ENCODE assay signal across 16 cellular contexts in the genomic region with DNA sequence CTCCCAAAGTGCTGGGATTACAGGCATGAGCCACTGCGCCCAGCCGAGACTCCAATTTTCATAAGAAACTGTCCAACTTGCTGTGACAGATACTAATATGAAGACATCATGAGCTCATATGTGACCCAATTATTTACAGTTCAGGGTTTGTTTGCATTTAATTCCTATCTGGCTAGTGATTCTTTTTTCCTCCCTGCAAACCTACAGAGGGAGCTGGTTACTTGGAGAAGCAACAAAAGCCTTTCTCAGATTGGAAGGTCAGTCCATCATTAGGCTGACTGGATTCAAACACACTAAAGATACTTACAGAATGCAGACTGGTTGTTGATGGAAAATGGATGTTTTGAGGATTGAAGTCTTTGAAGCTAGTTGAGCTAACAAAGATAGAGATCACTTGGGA.
DNase-seq lines count a peak whose midpoint lies in the region; ATAC-seq and TF ChIP-seq lines count a peak whose summit lies in the region.
"Had no signal": no experiment of that assay in that cellular context is flagged by ENCODE, and none has a peak within 500 bp of the region (broad histone marks: within the 10 kb centered on the region; RNA-seq: fewer than 3 reads in every experiment).

No MANE protein-coding gene starts in this region.

- H3K9ac ChIP-seq in OCI-LY1 (ENCODE audit: low read length) (no peak overlapping the region), trophoblast cell (ENCODE audit: low read length) (no peak overlapping the region), GM23248 (no peak overlapping the region)

- H3K27me3 ChIP-seq in OCI-LY1 (ENCODE audit: insufficient read depth, low read length) (no peaks in the 10 kb centered on the region), trophoblast cell (ENCODE audit: insufficient read depth, low read length) (no peaks in the 10 kb centered on the region), GM23248 (replicated peaks; ENCODE audit: insufficient read depth) (no peaks in the 10 kb centered on the region)
- H3K27me3 ChIP-seq: ovary had no signal

- no peak overlapping the region for H3K4me3 Mint-ChIP-seq in activated CD4-positive, alpha-beta memory T cell treated with anti-CD3 and anti-CD28 coated beads for 36 hours
- H3K4me3 Mint-ChIP-seq in activated CD4-positive, alpha-beta memory T cell treated with anti-CD3 and anti-CD28 coated beads, Interleukin-2, amount 10 ng/mL, durations not matched to agents 7 days and 5 days = no peak overlapping the region
- H3K4me3 Mint-ChIP-seq in chondrocyte (ENCODE audit: unreplicated experiment) = no peak overlapping the region
- peak overlapping the region in 1 of 10 donors; percentile 10 for H3K4me3 Mint-ChIP-seq in naive thymus-derived CD8-positive, alpha-beta T cell

- H3K18ac ChIP-seq in trophoblast cell (ENCODE audit: low read length) = no peak overlapping the region

- TF ChIP-seq CTCF in OCI-LY1 (IDR thresholded peaks at IDR 0.05; ENCODE audit: low read length) (no peak), chondrocyte (IDR thresholded peaks at IDR 0.05) (peak; percentile 24)

- H2AK5ac ChIP-seq in trophoblast cell (ENCODE audit: low read length) = no peak overlapping the region

- H3K9me2 ChIP-seq in OCI-LY1 (ENCODE audit: low read depth, low read length) (no peaks in the 10 kb centered on the region), GM23248 (ENCODE audit: insufficient read depth) (no peaks in the 10 kb centered on the region)

- no peak overlapping the region for H4K91ac ChIP-seq in trophoblast cell (ENCODE audit: low read depth, low read length)

- no peak overlapping the region for H3K4me2 ChIP-seq in OCI-LY1 (ENCODE audit: low read length)
- no peak overlapping the region for H3K4me2 ChIP-seq in trophoblast cell (ENCODE audit: low read length)
- H3K4me2 ChIP-seq in GM23248 (ENCODE audit: unreplicated experiment) = no peak overlapping the region

- POLR2A ChIA-PET in activated CD4-positive, alpha-beta memory T cell treated with anti-CD3 and anti-CD28 coated beads for 36 hours (lab: Charles Lee) = no interaction called here
- POLR2A ChIA-PET in activated CD4-positive, alpha-beta memory T cell treated with anti-CD3 and anti-CD28 coated beads, Interleukin-2, amount 10 ng/mL, durations not matched to agents 7 days and 5 days (lab: Charles Lee) = no interaction called here
- POLR2A ChIA-PET in naive thymus-derived CD8-positive, alpha-beta T cell (lab: Charles Lee) = interaction anchor here (0.6 to 0.9 kb wide), 2 partner anchors 16 to 967 kb away, joined by 3 to 6 read pairs; no protein-coding TSS in a partner anchor

- ATAC-seq in naive thymus-derived CD8-positive, alpha-beta T cell = no peak
- ATAC-seq in GM21717 (IDR thresholded peaks at IDR 0.05; ENCODE audit: unreplicated experiment) = no peak

- H3K9me3 Mint-ChIP-seq in activated CD4-positive, alpha-beta memory T cell treated with anti-CD3 and anti-CD28 coated beads for 36 hours = no peaks in the 10 kb centered on the region
- no peaks in the 10 kb centered on the region for H3K9me3 Mint-ChIP-seq in activated CD4-positive, alpha-beta memory T cell treated with anti-CD3 and anti-CD28 coated beads, Interleukin-2, amount 10 ng/mL, durations not matched to agents 7 days and 5 days
- H3K9me3 Mint-ChIP-seq in chondrocyte (ENCODE audit: low read depth) = no peaks in the 10 kb centered on the region
- peaks cover 0 to 1% (median 0%) of the 10 kb centered on the region in 9 donors for H3K9me3 Mint-ChIP-seq in naive thymus-derived CD8-positive, alpha-beta T cell

- H3K14ac ChIP-seq in trophoblast cell (ENCODE audit: low read length) = no peak overlapping the region

- intact Hi-C loops in activated CD4-positive, alpha-beta memory T cell treated with anti-CD3 and anti-CD28 coated beads for 36 hours (cut with micrococcal nuclease) = loop anchor here (5.0 kb wide), 1 partner anchor 178 kb away; a partner anchor contains a TSS

- H3K9me3 ChIP-seq in OCI-LY1 (ENCODE audit: low read length) (no peaks in the 10 kb centered on the region), trophoblast cell (ENCODE audit: insufficient read depth, low read depth, low read length) (no peaks in the 10 kb centered on the region), GM23248 (ENCODE audit: low read depth) (no peaks in the 10 kb centered on the region)
- H3K9me3 ChIP-seq: ovary had no signal

- H3F3A ChIP-seq in OCI-LY1 (ENCODE audit: insufficient read depth, low read length) (no peaks in the 10 kb centered on the region), GM23248 (ENCODE audit: insufficient read depth) (no peaks in the 10 kb centered on the region; the same call in 1 of the 2 replicates)

- WGBS in trophoblast cell (ENCODE audit: extremely low coverage, insufficient coverage, insufficient read length) = no CpG with 5 or more reads among the region's 2 CpGs
- 87 to 92% methylated on average over 2 of the region's 2 CpGs for WGBS in GM23248 (ENCODE audit: low coverage in 1 of 2, low lambda C conversion rate in 2 of 2, missing lambda C conversion rate in 2 of 2), 2 experiments

- H3K79me2 ChIP-seq in OCI-LY1 (ENCODE audit: insufficient read depth, low read length) (no peaks in the 10 kb centered on the region), trophoblast cell (ENCODE audit: control insufficient read depth, insufficient read depth, low read length, poor library complexity) (no peaks in the 10 kb centered on the region), GM23248 (ENCODE audit: insufficient read depth) (no peaks in the 10 kb centered on the region)

- H2BK120ac ChIP-seq in trophoblast cell (ENCODE audit: insufficient read depth, low read length, poor library complexity) = no peak overlapping the region

- H3K36me3 Mint-ChIP-seq in activated CD4-positive, alpha-beta memory T cell treated with anti-CD3 and anti-CD28 coated beads for 36 hours = peaks cover 29% of the 10 kb centered on the region
- peaks cover 65% of the 10 kb centered on the region for H3K36me3 Mint-ChIP-seq in activated CD4-positive, alpha-beta memory T cell treated with anti-CD3 and anti-CD28 coated beads, Interleukin-2, amount 10 ng/mL, durations not matched to agents 7 days and 5 days (ENCODE audit: low read depth)
- H3K36me3 Mint-ChIP-seq in chondrocyte (ENCODE audit: low read depth) = peaks cover 6% of the 10 kb centered on the region
- H3K36me3 Mint-ChIP-seq in naive thymus-derived CD8-positive, alpha-beta T cell = peaks cover 12 to 62% (median 30%) of the 10 kb centered on the region in 3 donors

- H3K27ac Mint-ChIP-seq in activated CD4-positive, alpha-beta memory T cell treated with anti-CD3 and anti-CD28 coated beads for 36 hours = peak overlapping the region; percentile 32
- H3K27ac Mint-ChIP-seq in activated CD4-positive, alpha-beta memory T cell treated with anti-CD3 and anti-CD28 coated beads, Interleukin-2, amount 10 ng/mL, durations not matched to agents 7 days and 5 days = no peak overlapping the region
- no peak overlapping the region for H3K27ac Mint-ChIP-seq in chondrocyte (ENCODE audit: unreplicated experiment)
- H3K27ac Mint-ChIP-seq in naive thymus-derived CD8-positive, alpha-beta T cell = peak overlapping the region; percentile 13 to 100 (median 83)

- H3K4me1 Mint-ChIP-seq in activated CD4-positive, alpha-beta memory T cell treated with anti-CD3 and anti-CD28 coated beads for 36 hours (ENCODE audit: low read depth) = peaks cover 93% of the 10 kb centered on the region
- peaks cover 87% of the 10 kb centered on the region for H3K4me1 Mint-ChIP-seq in activated CD4-positive, alpha-beta memory T cell treated with anti-CD3 and anti-CD28 coated beads, Interleukin-2, amount 10 ng/mL, durations not matched to agents 7 days and 5 days
- H3K4me1 Mint-ChIP-seq in chondrocyte (ENCODE audit: low read depth) = peaks cover 29% of the 10 kb centered on the region
- H3K4me1 Mint-ChIP-seq in naive thymus-derived CD8-positive, alpha-beta T cell = peaks cover 57 to 98% (median 97%) of the 10 kb centered on the region in 4 donors

- no peak overlapping the region for H4K12ac ChIP-seq in trophoblast cell (ENCODE audit: low read depth, low read length)

- no peak overlapping the region for H3K4ac ChIP-seq in trophoblast cell (ENCODE audit: low read depth, low read length)

- peak overlapping the region; percentile 33 for H3K27ac ChIP-seq in OCI-LY1 (ENCODE audit: low read depth, low read length, poor library complexity, severe bottlenecking)
- H3K27ac ChIP-seq in trophoblast cell (ENCODE audit: low read depth, low read length) = no peak overlapping the region
- no peak overlapping the region for H3K27ac ChIP-seq in GM23248
- H3K27ac ChIP-seq: coronary artery, epithelial cell of prostate, ovary, skin epidermis had no signal

- DNase-seq in activated CD4-positive, alpha-beta memory T cell treated with anti-CD3 and anti-CD28 coated beads for 36 hours = no peak
- DNase-seq in activated CD4-positive, alpha-beta memory T cell treated with anti-CD3 and anti-CD28 coated beads, Interleukin-2, amount 10 ng/mL, durations not matched to agents 7 days and 5 days = no peak
- DNase-seq in chondrocyte (ENCODE audit: low spot score) = no peak
- DNase-seq in naive thymus-derived CD8-positive, alpha-beta T cell = no peak
- DNase-seq in trophoblast cell = no peak
- DNase-seq in GM23248 = no peak
- DNase-seq: EL, H7, NCI-H2081, NCI-H748 treated with DMSO at 0.1 percent for 48 hours, ovary had no signal

- H2AFZ ChIP-seq in OCI-LY1 (ENCODE audit: low read length) = no peak overlapping the region
- H2AFZ ChIP-seq in trophoblast cell (ENCODE audit: insufficient read depth, low read length, poor library complexity) = no peak overlapping the region
- no peak overlapping the region for H2AFZ ChIP-seq in GM23248

- H3K4me3 ChIP-seq in OCI-LY1 (ENCODE audit: low read depth, low read length, poor library complexity, severe bottlenecking) (no peak overlapping the region), trophoblast cell (ENCODE audit: low read depth, low read length) (no peak overlapping the region), GM23248 (no peak overlapping the region)
- H3K4me3 ChIP-seq: coronary artery, ovary, skin epidermis had no signal

- in situ Hi-C loops in GM23248 (cut with MboI) = no loop called here

- no peak overlapping the region for H4K8ac ChIP-seq in trophoblast cell (ENCODE audit: low read depth, low read length)

- no peak overlapping the region for H2BK12ac ChIP-seq in trophoblast cell (ENCODE audit: low read length)

- H3K23ac ChIP-seq in trophoblast cell (ENCODE audit: low read length) = no peak overlapping the region

- H3K4me1 ChIP-seq in OCI-LY1 (ENCODE audit: insufficient read depth, low read length, severe bottlenecking) (peaks cover 63% of the 10 kb centered on the region), trophoblast cell (ENCODE audit: control insufficient read depth in 1 of 2, insufficient read depth in 2 of 2, low read length in 2 of 2) (peaks cover 2% of the 10 kb centered on the region in 2 experiments), GM23248 (ENCODE audit: insufficient read depth) (peaks cover 18% of the 10 kb centered on the region)

- no peaks in the 10 kb centered on the region for H3K79me1 ChIP-seq in trophoblast cell (ENCODE audit: low read length)

- H3K36me3 ChIP-seq in OCI-LY1 (ENCODE audit: insufficient read depth, low read length) (peaks cover 5% of the 10 kb centered on the region; the same call in 1 of the 2 replicates), trophoblast cell (ENCODE audit: control insufficient read depth in 1 of 2, insufficient read depth in 2 of 2, low read length in 2 of 2) (no peaks in the 10 kb centered on the region), GM23248 (ENCODE audit: low read depth) (no peaks in the 10 kb centered on the region)
- H3K36me3 ChIP-seq: ovary had no signal

- CTCF ChIA-PET in activated CD4-positive, alpha-beta memory T cell treated with anti-CD3 and anti-CD28 coated beads for 36 hours (lab: Charles Lee) = interaction anchor here (1.1 to 4.8 kb wide), 4 partner anchors 18 to 65 kb away, joined by 3 to 27 read pairs (median 12); no protein-coding TSS in a partner anchor
- CTCF ChIA-PET in activated CD4-positive, alpha-beta memory T cell treated with anti-CD3 and anti-CD28 coated beads, Interleukin-2, amount 10 ng/mL, durations not matched to agents 7 days and 5 days (lab: Charles Lee) = interaction anchor here (0.9 to 2.5 kb wide), 2 partner anchors 21 to 35 kb away, joined by 3 to 7 read pairs; no protein-coding TSS in a partner anchor

- H4K20me1 ChIP-seq in OCI-LY1 (ENCODE audit: insufficient read depth, low read length) (no peaks in the 10 kb centered on the region), GM23248 (ENCODE audit: insufficient read depth) (no peaks in the 10 kb centered on the region)

- H2BK5ac ChIP-seq in trophoblast cell (ENCODE audit: low read depth, low read length, poor library complexity) = no peak overlapping the region

- no peaks in the 10 kb centered on the region for H3K27me3 Mint-ChIP-seq in activated CD4-positive, alpha-beta memory T cell treated with anti-CD3 and anti-CD28 coated beads for 36 hours
- no peaks in the 10 kb centered on the region for H3K27me3 Mint-ChIP-seq in activated CD4-positive, alpha-beta memory T cell treated with anti-CD3 and anti-CD28 coated beads, Interleukin-2, amount 10 ng/mL, durations not matched to agents 7 days and 5 days
- no peaks in the 10 kb centered on the region for H3K27me3 Mint-ChIP-seq in chondrocyte (ENCODE audit: low read depth)
- no peaks in the 10 kb centered on the region for H3K27me3 Mint-ChIP-seq in naive thymus-derived CD8-positive, alpha-beta T cell

Comparison
In these comparisons a context has a peak if more than half of its experiments do, and no peak if none do; other contexts are left out.
1. H3K27ac Mint-ChIP-seq: peak in activated CD4-positive, alpha-beta memory T cell treated with anti-CD3 and anti-CD28 coated beads for 36 hours (single experiment) and naive thymus-derived CD8-positive, alpha-beta T cell (10 of 10); none in activated CD4-positive, alpha-beta memory T cell treated with anti-CD3 and anti-CD28 coated beads, Interleukin-2, amount 10 ng/mL, durations not matched to agents 7 days and 5 days (single experiment) and chondrocyte (single experiment).